Comparison of ENCODE assay signal across 12 cellular contexts in the genomic region with DNA sequence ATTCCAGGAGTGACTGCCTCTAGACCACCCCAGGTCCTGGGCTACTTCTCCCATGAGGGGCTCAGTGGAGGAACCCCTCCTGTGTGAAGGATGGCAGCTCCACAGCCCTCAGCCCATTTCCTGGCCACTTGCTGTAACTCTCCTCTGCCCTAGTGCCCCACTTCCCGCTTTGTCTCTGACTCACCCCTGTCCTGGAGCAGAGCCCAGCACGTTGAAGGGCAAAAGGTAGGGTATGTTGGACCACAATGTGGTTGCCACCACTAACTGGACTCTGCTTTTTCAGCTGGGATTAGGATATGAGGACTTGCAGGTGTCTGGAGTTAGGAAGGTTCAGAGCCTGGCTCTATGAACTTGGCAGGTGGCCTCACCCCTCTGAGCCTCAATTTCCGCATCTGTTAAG. TPM values are rescaled to one million over a fixed set of nuclear protein-coding genes. Genes with fewer than 3 reads are reported as not detected.
DNase-seq lines count a peak whose midpoint lies in the region; ATAC-seq and TF ChIP-seq lines count a peak whose summit lies in the region.
"Had no signal": no experiment of that assay in that cellular context is flagged by ENCODE, and none has a peak within 500 bp of the region (broad histone marks: within the 10 kb centered on the region; RNA-seq: fewer than 3 reads in every experiment).

No MANE protein-coding gene starts in this region.

- no peak for TF ChIP-seq POLR2A in HCT116 (IDR thresholded peaks at IDR 0.05; ENCODE audit: borderline replicate concordance, extremely low read depth, insufficient read depth, insufficient read length)

- peak overlapping the region; percentile 96 for H3K4me2 ChIP-seq in HCT116 (ENCODE audit: low read length)
- H3K4me2 ChIP-seq in SK-N-SH, result no peak overlapping the region

- H3K36me3 ChIP-seq in HCT116 (ENCODE audit: control insufficient read depth in 1 of 2, insufficient read depth in 2 of 2, low read length in 2 of 2) (peaks cover 0 to 20% of the 10 kb centered on the region in 2 experiments; a peak in 1 of 4 replicates), SK-N-SH (replicated peaks in 1 of 2; ENCODE audit: control insufficient read depth in 1 of 2, insufficient read depth in 2 of 2, low read length in 1 of 2) (no peaks in the 10 kb centered on the region)

- H2AFZ ChIP-seq in HCT116 (ENCODE audit: low read depth, low read length, poor library complexity, severe bottlenecking) (no peak overlapping the region), SK-N-SH (ENCODE audit: low read depth) (no peak overlapping the region)

- H3K79me2 ChIP-seq in HCT116 (ENCODE audit: insufficient read depth, low read length) (peaks cover 59% of the 10 kb centered on the region), SK-N-SH (ENCODE audit: insufficient read depth) (peaks cover 36% of the 10 kb centered on the region)

- POLR2A ChIA-PET in HCT116 (lab: Charles Lee) (no interaction called here), SK-N-SH (lab: Yijun Ruan, JAX) (no interaction called here)

- H3K4me3 ChIP-seq in HCT116 (replicated peaks in 1 of 2; ENCODE audit: low read depth in 1 of 2, low read length in 2 of 2), result 0 out of 4 replicates have a peak overlapping the region, but pooled peaks of 1 of the 2 experiments have one; percentile 18
- no peak overlapping the region for H3K4me3 ChIP-seq in SK-N-SH (ENCODE audit: low read depth in 2 of 2, low read length in 1 of 2)
- H3K4me3 ChIP-seq: coronary artery had no signal

- DNase-seq in ACHN (peak; percentile 74), HCT116 (ENCODE audit: low read depth, low spot score) (no peak), SK-N-SH (no peak), fibroblast of peridontal ligament (ENCODE audit: extremely low read depth) (peak; percentile 5), NCI-H187 (lab: John Stamatoyannopoulos, UW) (no peak), ecto neural progenitor cell (ENCODE audit: low spot score) (no peak), DMS153 (lab: John Stamatoyannopoulos, UW) (no peak)
- DNase-seq: hippocampal formation; NCI-H2171 treated with DMSO at 0.1 percent for 48 hours; stimulated activated naive B cell treated with anti-CD40 and anti-IgM and Interleukin-4, amounts not matched to agents 10 μg/mL and 1 μg/mL and 100 μg/mL, for 72 hours had no signal

- intact Hi-C loops in HCT116 (cut with micrococcal nuclease), result no loop called here

- H3K9ac ChIP-seq in HCT116 (ENCODE audit: low read length), result peak overlapping the region; percentile 35; the same call in 1 of the 2 replicates
- no peak overlapping the region for H3K9ac ChIP-seq in SK-N-SH

- RAD21 ChIA-PET in HCT116 (lab: Charles Lee; ENCODE audit: low non-redundant PET in 1 of 2, low total read pairs in 2 of 2, uncharacterized antibody in 2 of 2, unreplicated experiment in 2 of 2), result no interaction called here

- H3K9me2 ChIP-seq in HCT116 (ENCODE audit: insufficient read depth) (no peaks in the 10 kb centered on the region), SK-N-SH (no peaks in the 10 kb centered on the region)

- peaks cover 6% of the 10 kb centered on the region for H3F3A ChIP-seq in SK-N-SH (replicated peaks; ENCODE audit: insufficient read depth)

- H4K20me1 ChIP-seq in HCT116 (ENCODE audit: insufficient read depth) (no peaks in the 10 kb centered on the region), SK-N-SH (ENCODE audit: insufficient read depth) (no peaks in the 10 kb centered on the region)

- H3K27ac ChIP-seq in HCT116 (ENCODE audit: low read depth, low read length), result peak overlapping the region; percentile 6; the same call in 1 of the 2 replicates
- no peak overlapping the region for H3K27ac ChIP-seq in SK-N-SH (ENCODE audit: low read depth in 2 of 2, low read length in 1 of 2)
- H3K27ac ChIP-seq: coronary artery had no signal

- peaks cover 21 to 41% of the 10 kb centered on the region in 2 experiments; a peak in 3 of 4 replicates for H3K4me1 ChIP-seq in HCT116 (ENCODE audit: control insufficient read depth in 1 of 2, insufficient read depth in 2 of 2, low read length in 2 of 2)
- peaks cover 0 to 7% of the 10 kb centered on the region in 2 experiments; a peak in 1 of 4 replicates for H3K4me1 ChIP-seq in SK-N-SH (ENCODE audit: control insufficient read depth in 1 of 2, insufficient read depth in 2 of 2, low read depth in 1 of 2, low read length in 1 of 2)

- CTCF ChIA-PET in HCT116 (lab: Charles Lee) (no interaction called here), SK-N-SH (lab: Yijun Ruan, JAX) (interaction anchor here (1.3 to 2.2 kb wide), 3 partner anchors 10 to 132 kb away, joined by 5 to 9 read pairs (median 6); no protein-coding TSS in a partner anchor)

- TF ChIP-seq RAD21 in HCT116 (IDR thresholded peaks at IDR 0.05; ENCODE audit: low read depth) (no peak), SK-N-SH (IDR thresholded peaks at IDR 0.05; ENCODE audit: low read length) (no peak)

- ATAC-seq in HCT116 (peak; percentile 33), HG02588 (IDR thresholded peaks at IDR 0.05; ENCODE audit: unreplicated experiment) (no peak)
- ATAC-seq: stimulated activated naive B cell treated with anti-CD40 and anti-IgM and Interleukin-4, amounts not matched to agents 10 μg/mL and 1 μg/mL and 100 μg/mL, for 72 hours had no signal

- TF ChIP-seq EP300 in SK-N-SH (IDR thresholded peaks at IDR 0.05; ENCODE audit: borderline replicate concordance in 1 of 2, low read depth in 1 of 2, low read length in 1 of 2), result no peak

- H3K27me3 ChIP-seq in HCT116 (ENCODE audit: insufficient read depth, low read length), result no peaks in the 10 kb centered on the region
- no peaks in the 10 kb centered on the region for H3K27me3 ChIP-seq in SK-N-SH (ENCODE audit: insufficient read depth)

- WGBS in SK-N-SH (ENCODE audit: low lambda C conversion rate), result 64% methylated on average over 3 of the region's 3 CpGs

- H3K9me3 ChIP-seq in HCT116 (ENCODE audit: control insufficient read depth in 1 of 2, insufficient read depth in 1 of 2, low read depth in 1 of 2, low read length in 2 of 2) (no peaks in the 10 kb centered on the region), SK-N-SH (no peaks in the 10 kb centered on the region)

- BruUV-seq in HCT116 (replicated peaks; lab: Mats Ljungman, UMichigan), result no TSS peak

- TF ChIP-seq CTCF in HCT116 (IDR thresholded peaks at IDR 0.05 in 2 of 3, conservative IDR thresholded peaks at IDR 0.05 in 1 of 3; ENCODE audit: borderline replicate concordance in 1 of 3, insufficient read depth in 1 of 3, low read depth in 2 of 3, low read length in 2 of 3) (no peak), SK-N-SH (IDR thresholded peaks at IDR 0.05) (no peak)

- in situ Hi-C loops in ACHN (cut with HindIII; ENCODE audit: low pct_ligation_motif_present, low pct_unique_long_range_greater_than_20kb, low sequenced_read_pairs), result no loop called here

TF ChIP-seq in HCT116, 20 proteins besides CTCF, POLR2A, EP300 and RAD21:
- TF ChIP-seq FOSL1 (IDR thresholded peaks at IDR 0.05; ENCODE audit: low read depth) (peak; percentile 45; the same call in 1 of the 2 replicates), JUND (IDR thresholded peaks at IDR 0.05) (peak; percentile 19; the same call in 1 of the 2 replicates), SIN3A (IDR thresholded peaks at IDR 0.05; ENCODE audit: low read depth) (no peak)

TF ChIP-seq in SK-N-SH, 30 proteins besides CTCF, POLR2A, EP300 and RAD21:
- peak; percentile 45; the same call in 1 of the 2 replicates for TF ChIP-seq FOSL2 (IDR thresholded peaks at IDR 0.05; ENCODE audit: borderline replicate concordance, low read depth)
- no peak for TF ChIP-seq MEF2A (IDR thresholded peaks at IDR 0.05; ENCODE audit: borderline replicate concordance, low read depth)
- peak; percentile 60; the same call in 1 of the 2 replicates for TF ChIP-seq NFIC (IDR thresholded peaks at IDR 0.05; ENCODE audit: borderline replicate concordance)
- TF ChIP-seq SMC3 (IDR thresholded peaks at IDR 0.05; ENCODE audit: low read depth, low read length), result no peak
- peak; percentile 51 for TF ChIP-seq JUND (IDR thresholded peaks at IDR 0.05)
- peak; percentile 41; the same call in 1 of the 2 replicates for TF ChIP-seq TCF12 (IDR thresholded peaks at IDR 0.05)
- TF ChIP-seq RXRA (IDR thresholded peaks at IDR 0.05; ENCODE audit: borderline replicate concordance, low read depth), result peak; percentile 23; the same call in 1 of the 2 replicates

RNA-seq across cellular contexts. Expression of gene MYBL2, which starts 2.4 kb away (rescaled TPM):
- total RNA-seq in HCT116 (2021; ENCODE audit: unreplicated experiment), result 92.1 TPM
- polyA plus RNA-seq in HCT116 (2012), result 54.6 and 68.5 TPM in 2 replicates
- polyA plus RNA-seq in SK-N-SH (2012; rRNA removed), result 7.3 and 9.7 TPM in 2 replicates
- polyA plus RNA-seq in SK-N-SH (2012; cell fraction: cytosol; rRNA removed), result 5.0 and 6.6 TPM in 2 replicates
- 6.8 and 9.1 TPM in 2 replicates for polyA plus RNA-seq in SK-N-SH (2012; cell fraction: nucleus; rRNA removed)

RNA-seq across cellular contexts. Expression of gene GTSF1L, which starts 57.5 kb away (rescaled TPM):
- not detected for total RNA-seq in HCT116 (2021; ENCODE audit: unreplicated experiment)
- not detected in 2 replicates for polyA plus RNA-seq in HCT116 (2012)
- polyA plus RNA-seq in SK-N-SH (2012; rRNA removed), result not detected in 2 replicates
- not detected in 2 replicates for polyA plus RNA-seq in SK-N-SH (2012; cell fraction: cytosol; rRNA removed)
- polyA plus RNA-seq in SK-N-SH (2012; cell fraction: nucleus; rRNA removed), result not detected in 2 replicates

Comparison
In these comparisons a context has a peak if more than half of its experiments do, and no peak if none do; other contexts are left out.
1. DNase-seq: peak in ACHN (single experiment) and fibroblast of peridontal ligament (single experiment); none in HCT116 (single experiment), SK-N-SH (single experiment), NCI-H187 (0 of 2), ecto neural progenitor cell (single experiment) and DMS153 (single experiment).